20 cellular contexts compared by ENCODE assay signal in the genomic region with DNA sequence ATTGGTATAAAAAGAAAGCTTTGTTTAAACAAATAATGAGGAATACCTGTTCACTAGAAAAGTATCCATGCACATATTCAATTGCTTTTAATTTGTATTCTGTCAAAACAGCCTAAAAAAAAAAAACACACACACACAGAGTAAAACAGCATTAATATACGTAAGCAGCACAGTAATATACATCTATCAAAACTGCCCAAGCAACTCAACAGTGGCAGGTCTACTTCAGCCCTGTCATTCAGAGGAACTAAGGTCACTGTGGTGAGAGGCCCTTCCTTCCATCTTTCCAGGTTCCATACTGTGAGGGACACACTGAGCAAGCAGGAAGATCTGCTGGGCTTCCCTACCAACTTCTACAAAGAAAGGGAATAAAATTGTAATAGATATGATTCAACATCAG. TPM values are rescaled to one million over a fixed set of nuclear protein-coding genes. Genes with fewer than 3 reads are reported as not detected.
DNase-seq lines count a peak whose midpoint lies in the region; ATAC-seq, FAIRE-seq and TF ChIP-seq lines count a peak whose summit lies in the region.
"Had no signal": no experiment of that assay in that cellular context is flagged by ENCODE, and none has a peak within 500 bp of the region (broad histone marks: within the 10 kb centered on the region; RNA-seq: fewer than 3 reads in every experiment).

No MANE protein-coding gene starts in this region.

- H3K4me1 ChIP-seq in HepG2 (ENCODE audit: insufficient read depth, low read length) (peaks cover 19% of the 10 kb centered on the region), right lobe of liver (peaks cover 0 to 23% (median 8%) of the 10 kb centered on the region in 4 donors), H1 (replicated peaks in 1 of 4; ENCODE audit: control insufficient read depth in 3 of 4, insufficient read depth in 4 of 4, low read length in 3 of 4) (peaks cover 0 to 10% (median under 1%) of the 10 kb centered on the region in 4 experiments; a peak in 4 of 7 replicates)

- H3K4me2 ChIP-seq in HepG2 (ENCODE audit: low read depth, low read length) (peak overlapping the region; percentile 84), H1 (ENCODE audit: insufficient read depth in 1 of 2, low read depth in 2 of 2, low read length in 2 of 2) (peak overlapping the region; percentile 79 to 81; a peak in 2 of 4 replicates)

- TF ChIP-seq EP300 in HepG2 (IDR thresholded peaks at IDR 0.05; ENCODE audit: low read depth in 2 of 2, low read length in 2 of 2) = no peak
- no peak for TF ChIP-seq EP300 in HepG2 (CRISPR knock-in tag; IDR thresholded peaks at IDR 0.05; ENCODE audit: borderline replicate concordance)
- TF ChIP-seq EP300 in H1 (IDR thresholded peaks at IDR 0.05; ENCODE audit: borderline replicate concordance in 1 of 2, low read depth in 2 of 2, low read length in 2 of 2) = no peak

- H3K36me3 ChIP-seq in HepG2 (replicated peaks in 1 of 2; ENCODE audit: control insufficient read depth in 1 of 2, insufficient read depth in 2 of 2, low read length in 2 of 2) (peaks cover 2 to 5% of the 10 kb centered on the region in 2 experiments; a peak in 2 of 5 replicates), right lobe of liver (no peaks in the 10 kb centered on the region), H1 (ENCODE audit: control insufficient read depth in 2 of 4, insufficient read depth in 4 of 4, low read length in 3 of 4) (peaks cover 0 to 37% (median 5%) of the 10 kb centered on the region in 4 experiments; a peak in 6 of 8 replicates)
- H3K36me3 ChIP-seq: gastrocnemius medialis, right atrium auricular region had no signal

- no peak for DNase-seq in HepG2 (ENCODE audit: low spot score)
- DNase-seq in right lobe of liver = no peak
- peak; percentile 10 for DNase-seq in NCI-H526 treated with DMSO at 0.1 percent for 48 hours (lab: John Stamatoyannopoulos, UW)
- no peak for DNase-seq in H1 (ENCODE audit: low read depth in 1 of 2, low spot score in 2 of 2)
- no peak for DNase-seq in stimulated activated effector memory CD8-positive, alpha-beta T cell treated with anti-CD3 and anti-CD28 coated beads, Interleukin-12 subunit alpha, Interleukin-12 subunit beta, amount 100 ng/mL, for 72 hours (ENCODE audit: low spot score in 2 of 2)
- no peak for DNase-seq in activated effector memory CD4-positive, alpha-beta T cell treated with anti-CD3 and anti-CD28 coated beads, Interleukin-2, amount 50 U/mL, for 16 hours
- no peak for DNase-seq in A172 (ENCODE audit: low spot score)
- DNase-seq: activated CD4-positive, CD25-positive, alpha-beta regulatory T cell; amygdala; DMS 273 treated with DMSO at 0.1 percent for 48 hours; gastrocnemius medialis; NCI-H187 treated with DMSO at 0.1 percent for 48 hours; NCI-H524 treated with DMSO at 0.1 percent for 48 hours; substantia nigra had no signal

- no peak overlapping the region for H3K4me3 ChIP-seq in HepG2 (replicated peaks in 1 of 3; ENCODE audit: insufficient read depth in 1 of 3, low read depth in 2 of 3, low read length in 3 of 3)
- H3K4me3 ChIP-seq in right lobe of liver = no peak overlapping the region
- H3K4me3 ChIP-seq in H1 (ENCODE audit: extremely low read depth in 1 of 4, insufficient read depth in 2 of 4, low read depth in 3 of 4, low read length in 4 of 4) = peak overlapping the region in 1 of 4 experiments; percentile 97; a peak in 3 of 8 replicates
- H3K4me3 ChIP-seq: gastrocnemius medialis, right atrium auricular region had no signal

- no peak overlapping the region for H3K23ac ChIP-seq in H1 (ENCODE audit: insufficient read length)

- in situ Hi-C loops in HepG2 (cut with HindIII; ENCODE audit: extremely low pct_ligation_motif_present, low pct_unique_long_range_greater_than_20kb) = no loop called here

- no peak overlapping the region for H2BK12ac ChIP-seq in H1 (ENCODE audit: low read depth, low read length)

- H3K27me3 ChIP-seq in HepG2 (ENCODE audit: control insufficient read depth in 1 of 2, insufficient read depth in 2 of 2, low read length in 2 of 2) = no peaks in the 10 kb centered on the region; a peak in 1 of 5 replicates
- no peaks in the 10 kb centered on the region for H3K27me3 ChIP-seq in right lobe of liver
- H3K27me3 ChIP-seq in H1 (replicated peaks in 1 of 4; ENCODE audit: control insufficient read depth in 3 of 4, extremely low read depth in 1 of 4, insufficient read depth in 3 of 4, low read length in 3 of 4) = no peaks in the 10 kb centered on the region; a peak in 1 of 7 replicates
- H3K27me3 ChIP-seq: gastrocnemius medialis, right atrium auricular region had no signal

- H3K9ac ChIP-seq in HepG2 (ENCODE audit: insufficient read depth, low read depth, low read length) (no peak overlapping the region), H1 (replicated peaks in 1 of 4; ENCODE audit: extremely low read depth in 1 of 4, low read depth in 3 of 4, low read length in 3 of 4) (no peak overlapping the region)

- BruUV-seq in HepG2 (replicated peaks; lab: Mats Ljungman, UMichigan) = no TSS peak

- H4K8ac ChIP-seq in H1 (ENCODE audit: extremely low read depth, insufficient read depth, low read length) = no peak overlapping the region

- no peak overlapping the region for H3K18ac ChIP-seq in H1 (ENCODE audit: extremely low read depth, low read length)

- peaks cover 30% of the 10 kb centered on the region for H3K4me1 Mint-ChIP-seq in stimulated activated effector memory CD8-positive, alpha-beta T cell treated with anti-CD3 and anti-CD28 coated beads, Interleukin-12 subunit alpha, Interleukin-12 subunit beta, amount 100 ng/mL, for 72 hours

- TF ChIP-seq POLR2A in HepG2 (IDR thresholded peaks at IDR 0.05; ENCODE audit: insufficient read depth in 1 of 2, low read depth in 2 of 2, low read length in 2 of 2) (no peak), right lobe of liver (IDR thresholded peaks at IDR 0.05) (no peak), H1 (IDR thresholded peaks at IDR 0.05; ENCODE audit: control extremely low read depth in 1 of 2, low read depth in 2 of 2, low read length in 2 of 2) (no peak)

- H3K27ac ChIP-seq in HepG2 (ENCODE audit: extremely low read length, insufficient read depth, low read length) = no peak overlapping the region
- H3K27ac ChIP-seq in right lobe of liver = no peak overlapping the region
- no peak overlapping the region for H3K27ac ChIP-seq in H1 (ENCODE audit: low read depth, low read length)
- H3K27ac ChIP-seq: gastrocnemius medialis, right atrium auricular region had no signal

- peak overlapping the region; percentile 56 for H3K27ac Mint-ChIP-seq in stimulated activated effector memory CD8-positive, alpha-beta T cell treated with anti-CD3 and anti-CD28 coated beads, Interleukin-12 subunit alpha, Interleukin-12 subunit beta, amount 100 ng/mL, for 72 hours

- H3K79me1 ChIP-seq in H1 (ENCODE audit: low read depth, low read length) = no peaks in the 10 kb centered on the region

- H2AK5ac ChIP-seq in H1 (ENCODE audit: low read depth, low read length) = no peak overlapping the region

- CTCF ChIA-PET in HepG2 (lab: Yijun Ruan, JAX; ENCODE audit: low intra/inter-chr PET ratio, low total read pairs) = no interaction called here
- CTCF ChIA-PET in H1 (lab: Charles Lee; ENCODE audit: partially characterized antibody) = no interaction called here

- H3K4me3 Mint-ChIP-seq in stimulated activated effector memory CD8-positive, alpha-beta T cell treated with anti-CD3 and anti-CD28 coated beads, Interleukin-12 subunit alpha, Interleukin-12 subunit beta, amount 100 ng/mL, for 72 hours = peak overlapping the region; percentile 94

- H4K91ac ChIP-seq in H1 (replicated peaks; ENCODE audit: insufficient read length, low read length) = no peak overlapping the region

- H3K36me3 Mint-ChIP-seq in stimulated activated effector memory CD8-positive, alpha-beta T cell treated with anti-CD3 and anti-CD28 coated beads, Interleukin-12 subunit alpha, Interleukin-12 subunit beta, amount 100 ng/mL, for 72 hours = peaks cover 33% of the 10 kb centered on the region

- H3K56ac ChIP-seq in H1 (replicated peaks; ENCODE audit: insufficient read length, low read depth, low read length) = no peak overlapping the region

- H4K20me1 ChIP-seq in HepG2 (ENCODE audit: insufficient read depth, low read length) (peaks cover 8% of the 10 kb centered on the region; the same call in 1 of the 2 replicates), H1 (replicated peaks in 1 of 2; ENCODE audit: control insufficient read depth in 1 of 2, insufficient read depth in 2 of 2, low read length in 2 of 2) (peaks cover 3 to 10% of the 10 kb centered on the region in 2 experiments)

- FAIRE-seq in HepG2 (lab: Jason Lieb, UNC) (no peak), H1 (lab: Jason Lieb, UNC) (no peak)

- no peak overlapping the region for H2BK15ac ChIP-seq in H1 (ENCODE audit: low read length)

- H2AFZ ChIP-seq in HepG2 (ENCODE audit: low read length) (no peak overlapping the region), H1 (ENCODE audit: low read length) (no peak overlapping the region)

- H2BK20ac ChIP-seq in H1 (ENCODE audit: low read length) = no peak overlapping the region

- intact Hi-C loops in HepG2 (cut with micrococcal nuclease; ENCODE audit: unreplicated experiment) = loop anchor here (10.0 kb wide), 1 partner anchor 621 kb away; a partner anchor contains a TSS
- intact Hi-C loops in right lobe of liver (cut with DNase I) = no loop called here

- POLR2A ChIA-PET in HepG2 (lab: Yijun Ruan, JAX) = no interaction called here
- POLR2A ChIA-PET in H1 (lab: Charles Lee; ENCODE audit: partially characterized antibody) = no interaction called here

- WGBS in HepG2 (ENCODE audit: low lambda C conversion rate) = 81% methylated on average over 1 of the region's 1 CpG
- WGBS in right lobe of liver (ENCODE audit: insufficient coverage, low coverage, low lambda C conversion rate, missing lambda C conversion rate) = 70% methylated on average over 1 of the region's 1 CpG
- WGBS in H1 (ENCODE audit: extremely low coverage in 1 of 2, insufficient coverage in 1 of 2, insufficient read length in 1 of 2, insufficient replicate concordance in 2 of 2, low coverage in 1 of 2, low lambda C conversion rate in 2 of 2, missing lambda C conversion rate in 1 of 2), 2 experiments = 100% methylated on average over 1 of the region's 1 CpG; no CpG with 5 or more reads in 1 of the 2 experiments

- H3K4ac ChIP-seq in H1 (replicated peaks; ENCODE audit: insufficient read length, low read depth, low read length) = no peak overlapping the region

- no peak for TF ChIP-seq RAD21 in HepG2 (CRISPR knock-in tag; IDR thresholded peaks at IDR 0.05)
- no peak for TF ChIP-seq RAD21 in H1 (IDR thresholded peaks at IDR 0.05 in 1 of 2, conservative IDR thresholded peaks at IDR 0.05 in 1 of 2; ENCODE audit: low read depth in 2 of 2, low read length in 2 of 2)

- H3K9me3 ChIP-seq in HepG2 (ENCODE audit: low read length) (no peaks in the 10 kb centered on the region), right lobe of liver (no peaks in the 10 kb centered on the region), H1 (ENCODE audit: insufficient read depth in 2 of 2, low read depth in 1 of 2, low read length in 1 of 2) (no peaks in the 10 kb centered on the region)
- H3K9me3 ChIP-seq: gastrocnemius medialis, right atrium auricular region had no signal

- TF ChIP-seq CTCF in HepG2 (CRISPR knock-in tag; IDR thresholded peaks at IDR 0.05) = no peak
- TF ChIP-seq CTCF in right lobe of liver (IDR thresholded peaks at IDR 0.05) = no peak
- no peak for TF ChIP-seq CTCF in H1 (IDR thresholded peaks at IDR 0.05; ENCODE audit: control extremely low read depth in 1 of 3, insufficient read depth in 1 of 3, low read depth in 1 of 3, low read length in 3 of 3)

- no peak overlapping the region for H3K14ac ChIP-seq in H1 (ENCODE audit: insufficient read length)

- H3K23me2 ChIP-seq in H1 (ENCODE audit: low read depth, low read length) = peaks cover 12% of the 10 kb centered on the region

- no peak overlapping the region for H2BK120ac ChIP-seq in H1 (replicated peaks; ENCODE audit: low read depth, low read length)

- H3K9me3 Mint-ChIP-seq in stimulated activated effector memory CD8-positive, alpha-beta T cell treated with anti-CD3 and anti-CD28 coated beads, Interleukin-12 subunit alpha, Interleukin-12 subunit beta, amount 100 ng/mL, for 72 hours = no peaks in the 10 kb centered on the region

- H3K79me2 ChIP-seq in HepG2 (ENCODE audit: insufficient read depth, low read length) = peaks cover 73% of the 10 kb centered on the region
- H3K79me2 ChIP-seq in H1 (ENCODE audit: control insufficient read depth in 1 of 2, insufficient read depth in 2 of 2, low read length in 2 of 2) = peaks cover 44 to 90% of the 10 kb centered on the region in 2 experiments

- no peak for ATAC-seq in HepG2
- no peak for ATAC-seq in right lobe of liver
- ATAC-seq in stimulated activated effector memory CD8-positive, alpha-beta T cell treated with anti-CD3 and anti-CD28 coated beads, Interleukin-12 subunit alpha, Interleukin-12 subunit beta, amount 100 ng/mL, for 72 hours = no peak
- ATAC-seq in GM21381 (IDR thresholded peaks at IDR 0.05; ENCODE audit: unreplicated experiment) = no peak
- ATAC-seq: gastrocnemius medialis had no signal

- no peak overlapping the region for H4K5ac ChIP-seq in H1 (ENCODE audit: insufficient read length, low read depth, low read length)

- H2BK5ac ChIP-seq in H1 (ENCODE audit: low read depth, low read length) = no peak overlapping the region

RNA-seq across cellular contexts. Expression of a gene that starts 3.8 kb away (rescaled TPM):
- total RNA-seq in HepG2 (2016; rRNA removed; fragmentation: Illumina TruSeq; extraction: Trizol) (11.4 and 15.2 TPM in 2 replicates), right lobe of liver (10 to 100 TPM in 3 of 6 experiments, 1 to 10 TPM in 3; 8.6 to 11.2 (median 9.9) TPM)
- 5.9 and 7.7 TPM in 2 replicates for total RNA-seq in HepG2 (2016; cell fraction: cytosol; rRNA removed; fragmentation: Illumina TruSeq; extraction: Trizol; ENCODE audit: low read depth)
- total RNA-seq in HepG2 (2016; cell fraction: insoluble cytoplasmic fraction; rRNA removed; fragmentation: Illumina TruSeq; extraction: Trizol) = 10.1 and 16.6 TPM in 2 replicates
- total RNA-seq in HepG2 (2016; cell fraction: membrane; rRNA removed; fragmentation: Illumina TruSeq; extraction: Trizol) = 13.1 and 15.7 TPM in 2 replicates
- 34.6 and 40.8 TPM in 2 replicates for total RNA-seq in HepG2 (2016; cell fraction: nucleus; rRNA removed; fragmentation: Illumina TruSeq; extraction: Trizol)
- polyA plus RNA-seq in HepG2 (2011; rRNA removed) (15.6 and 17.2 TPM in 2 replicates), H1 (2011; rRNA removed) (90.7 and 99.2 TPM in 2 replicates)
- polyA plus RNA-seq in HepG2 (2011; cell fraction: cytosol; rRNA removed) = 6.4 and 8.2 TPM in 2 replicates
- 29.8 and 29.9 TPM in 2 replicates for polyA plus RNA-seq in HepG2 (2011; cell fraction: nucleus; rRNA removed)
- polyA plus RNA-seq in HepG2 (2012) = 13.8 and 17.4 TPM in 2 replicates
- 1.8 and 2.1 TPM in 2 replicates for polyA plus RNA-seq in HepG2 (2016; cell fraction: cytosol; fragmentation: Illumina TruSeq; extraction: Trizol; ENCODE audit: low read depth)
- polyA plus RNA-seq in HepG2 (2016; cell fraction: insoluble cytoplasmic fraction; fragmentation: Illumina TruSeq; extraction: Trizol; ENCODE audit: low read depth) = 26.9 and 28.6 TPM in 2 replicates
- polyA plus RNA-seq in HepG2 (2016; cell fraction: membrane; fragmentation: Illumina TruSeq; extraction: Trizol; ENCODE audit: low read depth) = 9.7 TPM in 2 replicates
- polyA plus RNA-seq in HepG2 (2016; cell fraction: nucleus; fragmentation: Illumina TruSeq; extraction: Trizol; ENCODE audit: insufficient read depth, low read depth) = 40.7 and 53.5 TPM in 2 replicates
- 13.3 and 14.0 TPM in 2 replicates for polyA minus RNA-seq in HepG2 (2011; rRNA and poly(A)+ RNA removed; ENCODE audit: low replicate concordance)
- 7.5 and 7.8 TPM in 2 replicates for polyA minus RNA-seq in HepG2 (2011; cell fraction: cytosol; rRNA and poly(A)+ RNA removed)
- polyA minus RNA-seq in HepG2 (2011; cell fraction: nucleus; rRNA and poly(A)+ RNA removed) = 52.2 and 56.8 TPM in 2 replicates
- 98.6 and 116 TPM in 2 replicates for total RNA-seq in H1 (2021; fragmentation: NEBNext Ultra II Directional; extraction: Animal tissue kit (Norgen Biotek cat#: 25700))
- polyA plus RNA-seq in H1 (2011; cell fraction: cytosol; rRNA removed) = 41.0 TPM
- polyA plus RNA-seq in H1 (2011; cell fraction: nucleus; rRNA removed) = 65.8 TPM
- polyA plus RNA-seq in H1 (2012, experiment 1 of 2) = 47.9 to 82.0 TPM (median 58.7 TPM) in 4 replicates
- 19.8 TPM for polyA plus RNA-seq in H1 (2012, experiment 2 of 2)
- polyA plus RNA-seq in H1 (2013, experiment 1 of 2) = 82.2 TPM
- 80.4 TPM for polyA plus RNA-seq in H1 (2013, experiment 2 of 2)
- 46.5 and 56.7 TPM in 2 replicates for polyA minus RNA-seq in H1 (2011; rRNA and poly(A)+ RNA removed)
- 47.6 TPM for polyA minus RNA-seq in H1 (2011; cell fraction: cytosol; rRNA and poly(A)+ RNA removed)
- polyA minus RNA-seq in H1 (2011; cell fraction: nucleus; rRNA and poly(A)+ RNA removed) = 83.0 TPM
- total RNA-seq in A172 (2014; rRNA removed; shearing (Covaris generic)) = 8.7 and 9.7 TPM in 2 replicates

RNA-seq across cellular contexts. Expression of a gene that starts 4.2 kb away (rescaled TPM):
- total RNA-seq in HepG2 (2016; rRNA removed; fragmentation: Illumina TruSeq; extraction: Trizol) (14.5 and 29.8 TPM in 2 replicates), right lobe of liver (10 to 100 TPM; 11.2 to 20.9 (median 15.7) TPM)
- 2.9 and 3.0 TPM in 2 replicates for total RNA-seq in HepG2 (2016; cell fraction: cytosol; rRNA removed; fragmentation: Illumina TruSeq; extraction: Trizol; ENCODE audit: low read depth)
- total RNA-seq in HepG2 (2016; cell fraction: insoluble cytoplasmic fraction; rRNA removed; fragmentation: Illumina TruSeq; extraction: Trizol) = 16.2 and 30.5 TPM in 2 replicates
- total RNA-seq in HepG2 (2016; cell fraction: membrane; rRNA removed; fragmentation: Illumina TruSeq; extraction: Trizol) = 5.1 and 6.3 TPM in 2 replicates
- 42.6 and 49.6 TPM in 2 replicates for total RNA-seq in HepG2 (2016; cell fraction: nucleus; rRNA removed; fragmentation: Illumina TruSeq; extraction: Trizol)
- polyA plus RNA-seq in HepG2 (2011; rRNA removed) (16.8 and 19.9 TPM in 2 replicates), H1 (2011; rRNA removed) (11.4 and 16.9 TPM in 2 replicates)
- polyA plus RNA-seq in HepG2 (2011; cell fraction: cytosol; rRNA removed) = 5.3 and 9.1 TPM in 2 replicates
- polyA plus RNA-seq in HepG2 (2011; cell fraction: nucleus; rRNA removed) = 36.6 and 48.1 TPM in 2 replicates
- polyA plus RNA-seq in HepG2 (2012) = 19.5 and 21.8 TPM in 2 replicates
- 1.3 TPM in 2 replicates for polyA plus RNA-seq in HepG2 (2016; cell fraction: cytosol; fragmentation: Illumina TruSeq; extraction: Trizol; ENCODE audit: low read depth)
- 10.3 and 10.5 TPM in 2 replicates for polyA plus RNA-seq in HepG2 (2016; cell fraction: insoluble cytoplasmic fraction; fragmentation: Illumina TruSeq; extraction: Trizol; ENCODE audit: low read depth)
- 3.1 and 3.3 TPM in 2 replicates for polyA plus RNA-seq in HepG2 (2016; cell fraction: membrane; fragmentation: Illumina TruSeq; extraction: Trizol; ENCODE audit: low read depth)
- 61.2 and 65.0 TPM in 2 replicates for polyA plus RNA-seq in HepG2 (2016; cell fraction: nucleus; fragmentation: Illumina TruSeq; extraction: Trizol; ENCODE audit: insufficient read depth, low read depth)
- polyA minus RNA-seq in HepG2 (2011; rRNA and poly(A)+ RNA removed; ENCODE audit: low replicate concordance) = 9.3 and 14.1 TPM in 2 replicates
- polyA minus RNA-seq in HepG2 (2011; cell fraction: cytosol; rRNA and poly(A)+ RNA removed) = 7.9 and 8.5 TPM in 2 replicates
- 72.9 and 78.7 TPM in 2 replicates for polyA minus RNA-seq in HepG2 (2011; cell fraction: nucleus; rRNA and poly(A)+ RNA removed)
- total RNA-seq in H1 (2021; fragmentation: NEBNext Ultra II Directional; extraction: Animal tissue kit (Norgen Biotek cat#: 25700)) = 12.4 and 13.1 TPM in 2 replicates
- 15.5 TPM for polyA plus RNA-seq in H1 (2011; cell fraction: cytosol; rRNA removed)
- 9.4 TPM for polyA plus RNA-seq in H1 (2011; cell fraction: nucleus; rRNA removed)
- 10.5 to 14.6 TPM (median 11.1 TPM) in 4 replicates for polyA plus RNA-seq in H1 (2012, experiment 1 of 2)
- 1.1 TPM for polyA plus RNA-seq in H1 (2012, experiment 2 of 2)
- 12.1 TPM for polyA plus RNA-seq in H1 (2013, experiment 1 of 2)
- 12.4 TPM for polyA plus RNA-seq in H1 (2013, experiment 2 of 2)
- 10.4 and 17.9 TPM in 2 replicates for polyA minus RNA-seq in H1 (2011; rRNA and poly(A)+ RNA removed)
- polyA minus RNA-seq in H1 (2011; cell fraction: cytosol; rRNA and poly(A)+ RNA removed) = 8.4 TPM
- 23.9 TPM for polyA minus RNA-seq in H1 (2011; cell fraction: nucleus; rRNA and poly(A)+ RNA removed)
- 15.8 and 19.8 TPM in 2 replicates for total RNA-seq in A172 (2014; rRNA removed; shearing (Covaris generic))

RNA-seq across cellular contexts. Expression of a gene that starts 43.5 kb away (rescaled TPM):
- total RNA-seq in HepG2 (2016; rRNA removed; fragmentation: Illumina TruSeq; extraction: Trizol) (not detected in 2 replicates), right lobe of liver (not detected)
- not detected in 2 replicates for total RNA-seq in HepG2 (2016; cell fraction: cytosol; rRNA removed; fragmentation: Illumina TruSeq; extraction: Trizol; ENCODE audit: low read depth)
- not detected in 2 replicates for total RNA-seq in HepG2 (2016; cell fraction: insoluble cytoplasmic fraction; rRNA removed; fragmentation: Illumina TruSeq; extraction: Trizol)
- total RNA-seq in HepG2 (2016; cell fraction: membrane; rRNA removed; fragmentation: Illumina TruSeq; extraction: Trizol) = not detected in 2 replicates
- not detected in 2 replicates for total RNA-seq in HepG2 (2016; cell fraction: nucleus; rRNA removed; fragmentation: Illumina TruSeq; extraction: Trizol)
- polyA plus RNA-seq in HepG2 (2011; rRNA removed) (not detected in 2 replicates), H1 (2011; rRNA removed) (0.06 TPM in 1 of 2 replicates, not detected in the other)
- not detected in 2 replicates for polyA plus RNA-seq in HepG2 (2011; cell fraction: cytosol; rRNA removed)
- not detected in 2 replicates for polyA plus RNA-seq in HepG2 (2011; cell fraction: nucleus; rRNA removed)
- polyA plus RNA-seq in HepG2 (2012) = not detected in 2 replicates
- polyA plus RNA-seq in HepG2 (2016; cell fraction: cytosol; fragmentation: Illumina TruSeq; extraction: Trizol; ENCODE audit: low read depth) = not detected in 2 replicates
- polyA plus RNA-seq in HepG2 (2016; cell fraction: insoluble cytoplasmic fraction; fragmentation: Illumina TruSeq; extraction: Trizol; ENCODE audit: low read depth) = not detected in 2 replicates
- not detected in 2 replicates for polyA plus RNA-seq in HepG2 (2016; cell fraction: membrane; fragmentation: Illumina TruSeq; extraction: Trizol; ENCODE audit: low read depth)
- polyA plus RNA-seq in HepG2 (2016; cell fraction: nucleus; fragmentation: Illumina TruSeq; extraction: Trizol; ENCODE audit: insufficient read depth, low read depth) = not detected in 2 replicates
- not detected in 2 replicates for polyA minus RNA-seq in HepG2 (2011; rRNA and poly(A)+ RNA removed; ENCODE audit: low replicate concordance)
- polyA minus RNA-seq in HepG2 (2011; cell fraction: cytosol; rRNA and poly(A)+ RNA removed) = not detected in 2 replicates
- polyA minus RNA-seq in HepG2 (2011; cell fraction: nucleus; rRNA and poly(A)+ RNA removed) = not detected in 2 replicates
- not detected in 2 replicates for total RNA-seq in H1 (2021; fragmentation: NEBNext Ultra II Directional; extraction: Animal tissue kit (Norgen Biotek cat#: 25700))
- 0.04 TPM for polyA plus RNA-seq in H1 (2011; cell fraction: cytosol; rRNA removed)
- not detected for polyA plus RNA-seq in H1 (2011; cell fraction: nucleus; rRNA removed)
- polyA plus RNA-seq in H1 (2012, experiment 1 of 2) = 0.11 TPM in 1 of 4 replicates, not detected in the others
- polyA plus RNA-seq in H1 (2012, experiment 2 of 2) = not detected
- 0.04 TPM for polyA plus RNA-seq in H1 (2013, experiment 1 of 2)
- 0.04 TPM for polyA plus RNA-seq in H1 (2013, experiment 2 of 2)
- not detected in 2 replicates for polyA minus RNA-seq in H1 (2011; rRNA and poly(A)+ RNA removed)
- not detected for polyA minus RNA-seq in H1 (2011; cell fraction: cytosol; rRNA and poly(A)+ RNA removed)
- not detected for polyA minus RNA-seq in H1 (2011; cell fraction: nucleus; rRNA and poly(A)+ RNA removed)
- total RNA-seq in A172 (2014; rRNA removed; shearing (Covaris generic)) = not detected in 2 replicates
- total RNA-seq: chondrocyte; gastrocnemius medialis; lower leg skin; M059J; right atrium auricular region; T-helper 1 cell treated with Interleukin-12 subunit alpha and Interleukin-12 subunit beta and Interleukin-4 antibody, amounts not matched to agents 30 ng/mL and 1 ng/mL, for 36 hours had no signal
